1 cellular context compared by ENCODE assay signal in the genomic region with DNA sequence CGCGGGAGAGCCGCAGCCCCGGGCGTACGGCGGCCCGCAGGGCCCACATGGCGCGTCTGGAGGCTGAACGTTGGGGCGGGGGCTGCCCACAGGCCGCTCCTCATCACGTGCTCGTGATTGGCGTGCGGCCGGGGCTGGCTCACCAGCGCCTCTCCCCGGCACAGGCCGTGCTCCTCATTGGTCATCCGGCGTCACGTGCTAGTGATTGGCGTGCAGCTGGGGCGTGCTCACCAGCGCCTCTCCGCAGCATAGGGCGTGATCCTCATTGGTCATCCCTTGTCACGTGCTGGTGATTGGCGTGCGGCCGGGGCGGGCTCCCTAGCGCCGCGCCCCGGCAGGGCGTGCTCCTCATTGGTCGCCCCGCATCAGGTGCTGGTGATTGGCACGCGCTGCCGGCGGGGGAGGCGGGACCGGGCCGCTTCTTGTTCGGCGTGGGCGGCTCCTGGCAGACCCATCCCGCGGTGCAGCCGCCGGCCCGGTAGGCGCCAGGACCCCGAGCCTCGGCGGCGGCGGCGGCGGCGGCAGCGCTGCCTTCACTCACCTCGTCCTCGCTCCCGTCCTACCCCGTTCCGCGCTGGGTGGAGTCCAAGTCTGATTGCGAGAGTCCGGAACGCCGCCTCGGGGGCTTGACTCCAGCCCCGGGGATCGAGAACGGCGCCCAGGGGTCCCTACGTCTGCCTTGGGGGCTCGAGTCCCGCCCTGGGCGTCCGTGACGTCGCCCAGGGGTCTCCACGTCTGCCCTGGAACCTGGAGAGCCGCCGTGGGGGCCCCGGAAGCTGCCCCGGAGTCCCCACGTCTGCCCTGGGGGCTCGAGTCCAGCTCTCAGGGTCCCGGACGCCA.
TF ChIP-seq lines count a peak whose summit lies in the region.

A gene with protein sequence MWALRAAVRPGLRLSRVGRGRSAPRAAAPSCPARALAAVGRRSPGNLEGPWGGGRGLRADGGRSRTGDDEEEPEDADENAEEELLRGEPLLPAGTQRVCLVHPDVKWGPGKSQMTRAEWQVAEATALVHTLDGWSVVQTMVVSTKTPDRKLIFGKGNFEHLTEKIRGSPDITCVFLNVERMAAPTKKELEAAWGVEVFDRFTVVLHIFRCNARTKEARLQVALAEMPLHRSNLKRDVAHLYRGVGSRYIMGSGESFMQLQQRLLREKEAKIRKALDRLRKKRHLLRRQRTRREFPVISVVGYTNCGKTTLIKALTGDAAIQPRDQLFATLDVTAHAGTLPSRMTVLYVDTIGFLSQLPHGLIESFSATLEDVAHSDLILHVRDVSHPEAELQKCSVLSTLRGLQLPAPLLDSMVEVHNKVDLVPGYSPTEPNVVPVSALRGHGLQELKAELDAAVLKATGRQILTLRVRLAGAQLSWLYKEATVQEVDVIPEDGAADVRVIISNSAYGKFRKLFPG (minus strand): TSS at position 58 of the 840 bp plus-strand sequence. CDS start 9 bp downstream, at position 49.

TF ChIP-seq in endothelial cell of umbilical vein, 7 proteins besides CTCF, POLR2A, EP300 and RAD21:
- TF ChIP-seq JUN (IDR thresholded peaks at IDR 0.05; ENCODE audit: borderline replicate concordance, insufficient read depth, insufficient read length, low read depth) (no peak), MYC (IDR thresholded peaks at IDR 0.05; ENCODE audit: low read depth, low read length) (peak; percentile 7), EZH2 (IDR thresholded peaks at IDR 0.05; ENCODE audit: borderline replicate concordance, low read depth, low read length, severe bottlenecking) (no peak), POLR2AphosphoS5 (IDR thresholded peaks at IDR 0.05; ENCODE audit: insufficient read depth, low read depth, low read length) (peak; percentile 78), FOS (IDR thresholded peaks at IDR 0.05; ENCODE audit: borderline replicate concordance, insufficient read depth, low read length) (no peak), GATA2 (IDR thresholded peaks at IDR 0.05; ENCODE audit: insufficient read depth, insufficient read length, low read depth, low read length) (no peak)
- TF ChIP-seq, protein P1, sequence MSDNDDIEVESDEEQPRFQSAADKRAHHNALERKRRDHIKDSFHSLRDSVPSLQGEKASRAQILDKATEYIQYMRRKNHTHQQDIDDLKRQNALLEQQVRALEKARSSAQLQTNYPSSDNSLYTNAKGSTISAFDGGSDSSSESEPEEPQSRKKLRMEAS (IDR thresholded peaks at IDR 0.05; ENCODE audit: insufficient read depth, insufficient read length), result peak; percentile 100
